Comparison of ENCODE assay signal across 16 cellular contexts in genomic region chr1:7250176-7250575, GRCh38.
"Had no signal": no experiment of that assay in that cellular context is flagged by ENCODE, and none has a peak within 500 bp of the region (broad histone marks: within the 10 kb centered on the region; RNA-seq: fewer than 3 reads in every experiment).

No MANE protein-coding gene starts in this region.

- ATAC-seq: left colon had no signal

- H3K36me3 Mint-ChIP-seq: activated naive CD8-positive, alpha-beta T cell; naive B cell had no signal

- H3K9me3 Mint-ChIP-seq: naive B cell had no signal

- H3K4me3 Mint-ChIP-seq: activated naive CD8-positive, alpha-beta T cell; naive B cell had no signal

- H3K9me3 ChIP-seq: neutrophil, right atrium auricular region, upper lobe of left lung had no signal

- H3K4me1 ChIP-seq: right atrium auricular region, upper lobe of left lung had no signal

- H3K27ac ChIP-seq: neutrophil, right atrium auricular region, upper lobe of left lung had no signal

- H3K36me3 ChIP-seq: neutrophil, right atrium auricular region, upper lobe of left lung had no signal

- H3K27ac Mint-ChIP-seq: activated naive CD8-positive, alpha-beta T cell had no signal

- H3K4me3 ChIP-seq: right atrium auricular region, smooth muscle cell, upper lobe of left lung had no signal

- DNase-seq: activated CD4-positive, alpha-beta T cell treated with anti-CD3 and anti-CD28 coated beads, Interleukin-2, amount 50 U/mL, for 4 hours; activated CD4-positive, CD25-positive, alpha-beta regulatory T cell; activated effector memory CD4-positive, alpha-beta T cell treated with anti-CD3 and anti-CD28 coated beads, Interleukin-2, amount 50 U/mL, for 16 hours; activated T-cell treated with anti-CD3 and anti-CD28 coated beads, Interleukin-2, amount 50 U/mL, for 1 hour; amygdala; cerebellar nuclear complex; dermis blood vessel endothelial cell; left colon; naive B cell; stimulated activated naive CD4-positive, alpha-beta T cell; substantia nigra had no signal

- H3K4me1 Mint-ChIP-seq: naive B cell had no signal

- H3K27me3 ChIP-seq: right atrium auricular region, upper lobe of left lung had no signal
